10 cellular contexts compared by ENCODE assay signal in genomic region chr17:61571624-61572023, GRCh38. TPM values are rescaled to one million over a fixed set of nuclear protein-coding genes. Genes with fewer than 3 reads are reported as not detected.
"Had no signal": no experiment of that assay in that cellular context is flagged by ENCODE, and none has a peak within 500 bp of the region (broad histone marks: within the 10 kb centered on the region; RNA-seq: fewer than 3 reads in every experiment).

No MANE protein-coding gene starts in this region.

- H3K27ac ChIP-seq: GM23248, KMS-11 had no signal

- H3K9ac ChIP-seq: GM23248, KMS-11 had no signal

- ATAC-seq: HCT116, HepG2 had no signal

- H2AFZ ChIP-seq: GM23248 had no signal

- H3K4me3 ChIP-seq: GM23248, HAP-1 had no signal

- H3K4me2 ChIP-seq: KMS-11 had no signal

- H3K36me3 ChIP-seq: HAP-1 had no signal

- FAIRE-seq: HepG2 had no signal

- DNase-seq: GM23248, GOT3, H7, KBM-7 had no signal

RNA-seq across cellular contexts. Expression of gene NACA2, which starts 19.4 kb away (rescaled TPM):
- total RNA-seq: GM23248, H4, H7, HepG2, HT-29 had no signal
